21 cellular contexts compared by ENCODE assay signal in genomic region chr12:25827747-25828146, GRCh38.
"Had no signal": no experiment of that assay in that cellular context is flagged by ENCODE, and none has a peak within 500 bp of the region (broad histone marks: within the 10 kb centered on the region; RNA-seq: fewer than 3 reads in every experiment).

No MANE protein-coding gene starts in this region.

- H3K27ac Mint-ChIP-seq: activated naive CD4-positive, alpha-beta T cell treated with anti-CD3 and anti-CD28 coated beads for 36 hours; activated naive CD8-positive, alpha-beta T cell treated with anti-CD3 and anti-CD28 coated beads for 36 hours; naive thymus-derived CD4-positive, alpha-beta T cell; T-helper 1 cell treated with Interleukin-12 subunit alpha and Interleukin-12 subunit beta and Interleukin-4 antibody, amounts not matched to agents 30 μg/mL and 1 μg/mL, for 36 hours; type B pancreatic cell had no signal

- H3K36me3 Mint-ChIP-seq: activated naive CD8-positive, alpha-beta T cell treated with anti-CD3 and anti-CD28 coated beads for 36 hours; naive thymus-derived CD4-positive, alpha-beta T cell; type B pancreatic cell had no signal

- ATAC-seq: activated CD4-positive, CD25-positive, alpha-beta regulatory T cell treated with anti-CD3 and anti-CD28 coated beads, Interleukin-2, amount 50 U/mL, for 24 hours; esophagus mucosa; naive thymus-derived CD4-positive, alpha-beta T cell; stimulated activated naive CD8-positive, alpha-beta T cell treated with anti-CD3 and anti-CD28 coated beads, Interleukin-15, Interleukin-2, amounts not matched to agents 100 U/mL and 50 U/mL, for 24 hours had no signal

- H3K4me3 ChIP-seq: SK-N-MC had no signal

- H3K36me3 ChIP-seq: brain microvascular endothelial cell, WERI-Rb-1 had no signal

- H3K27ac ChIP-seq: SK-N-MC, WERI-Rb-1 had no signal

- DNase-seq: activated CD4-positive, alpha-beta T cell treated with anti-CD3 and anti-CD28 coated beads for 48 hours; activated CD4-positive, alpha-beta T cell treated with anti-CD3 and anti-CD28 coated beads, Interleukin-2, amount 50 U/mL, for 48 hours; activated CD8-positive, alpha-beta memory T cell treated with anti-CD3 and anti-CD28 coated beads for 24 hours; activated effector memory CD4-positive, alpha-beta T cell treated with anti-CD3 and anti-CD28 coated beads, Interleukin-2, amount 50 U/mL, for 16 hours; activated naive CD4-positive, alpha-beta T cell treated with anti-CD3 and anti-CD28 coated beads for 36 hours; activated naive CD8-positive, alpha-beta T cell treated with anti-CD3 and anti-CD28 coated beads for 36 hours; brain microvascular endothelial cell; left cardiac atrium; left ventricle myocardium superior; naive thymus-derived CD4-positive, alpha-beta T cell; occipital lobe; stimulated activated CD4-positive, alpha-beta T cell treated with anti-CD3 and anti-CD28 coated beads, Interleukin-4, amount 100 ng/mL, for 1 hour; stimulated activated naive CD8-positive, alpha-beta T cell treated with anti-CD3 and anti-CD28 coated beads, Interleukin-15, Interleukin-2, amounts not matched to agents 100 U/mL and 50 U/mL, for 24 hours; T-helper 9 cell; WERI-Rb-1 had no signal

- H3K9me3 Mint-ChIP-seq: activated naive CD4-positive, alpha-beta T cell treated with anti-CD3 and anti-CD28 coated beads for 36 hours; activated naive CD8-positive, alpha-beta T cell treated with anti-CD3 and anti-CD28 coated beads for 36 hours; neural crest cell; T-helper 1 cell treated with Interleukin-12 subunit alpha and Interleukin-12 subunit beta and Interleukin-4 antibody, amounts not matched to agents 30 μg/mL and 1 μg/mL, for 36 hours; type B pancreatic cell had no signal

- H3K27me3 ChIP-seq: brain microvascular endothelial cell had no signal

- H3K4me3 Mint-ChIP-seq: activated naive CD4-positive, alpha-beta T cell treated with anti-CD3 and anti-CD28 coated beads for 36 hours; activated naive CD8-positive, alpha-beta T cell treated with anti-CD3 and anti-CD28 coated beads for 36 hours; naive thymus-derived CD4-positive, alpha-beta T cell; neural crest cell; T-helper 1 cell treated with Interleukin-12 subunit alpha and Interleukin-12 subunit beta and Interleukin-4 antibody, amounts not matched to agents 30 μg/mL and 1 μg/mL, for 36 hours; type B pancreatic cell had no signal

- H3K4me1 Mint-ChIP-seq: activated naive CD8-positive, alpha-beta T cell treated with anti-CD3 and anti-CD28 coated beads for 36 hours; naive thymus-derived CD4-positive, alpha-beta T cell; neural crest cell had no signal
